ENCODE assay signal across 8 cellular contexts in genomic region chr10:73244866-73245477, GRCh38. TPM values are rescaled to one million over a fixed set of nuclear protein-coding genes. Genes with fewer than 3 reads are reported as not detected.
DNase-seq lines count a peak whose midpoint lies in the region; ATAC-seq and TF ChIP-seq lines count a peak whose summit lies in the region.

No MANE protein-coding gene starts in this region.

- H3K36me3 Mint-ChIP-seq in WTC11, result peaks cover 65% of the 10 kb centered on the region

- H3K9me3 ChIP-seq in BE2C (no peaks in the 10 kb centered on the region), iPS-15b (ENCODE audit: control insufficient read depth, insufficient read depth, low read length) (no peaks in the 10 kb centered on the region)

- H3K36me3 ChIP-seq in BE2C, result peaks cover 40% of the 10 kb centered on the region
- peaks cover 4% of the 10 kb centered on the region for H3K36me3 ChIP-seq in iPS-15b (ENCODE audit: control insufficient read depth, insufficient read depth, low read length)

- no peaks in the 10 kb centered on the region for H3K27me3 Mint-ChIP-seq in WTC11 (ENCODE audit: low read depth)

- POLR2A ChIA-PET in WTC11 (lab: Charles Lee), result interaction anchor here (0.6 kb wide), 1 partner anchor 924 kb away, joined by 4 read pairs; no protein-coding TSS in a partner anchor

- peak overlapping the region; percentile 94 for H3K4me3 Mint-ChIP-seq in WTC11

- H3K27ac ChIP-seq in HL-60 (replicated peaks) (peak overlapping the region; percentile 27), coronary artery (no peak overlapping the region)

- peak overlapping the region; percentile 74 for H3K27ac Mint-ChIP-seq in WTC11

- DNase-seq in BE2C, result no peak
- no peak for DNase-seq in HL-60 (ENCODE audit: low read depth in 1 of 2, low spot score in 1 of 2)
- DNase-seq in WTC11 (ENCODE audit: low spot score), result no peak
- DNase-seq in coronary artery (ENCODE audit: low spot score), result no peak
- no peak for DNase-seq in AG20443 (ENCODE audit: low spot score)
- DNase-seq in GM03348 (ENCODE audit: low spot score), result no peak

- ATAC-seq in WTC11 (no peak), GM21390 (IDR thresholded peaks at IDR 0.05; ENCODE audit: unreplicated experiment) (no peak)

- CTCF ChIA-PET in WTC11 (lab: Charles Lee), result no interaction called here

- H3K27me3 ChIP-seq in BE2C (no peaks in the 10 kb centered on the region), HL-60 (ENCODE audit: insufficient read depth, poor library complexity, severe bottlenecking) (no peaks in the 10 kb centered on the region), iPS-15b (ENCODE audit: control insufficient read depth, insufficient read depth, low read length) (no peaks in the 10 kb centered on the region)

- no peak overlapping the region for H3K9ac ChIP-seq in iPS-15b (ENCODE audit: low read depth, low read length)

- H3K4me1 ChIP-seq in BE2C (no peaks in the 10 kb centered on the region; the same call in 1 of the 2 replicates), iPS-15b (ENCODE audit: control insufficient read depth, insufficient read depth, low read length) (peaks cover 10% of the 10 kb centered on the region)

- TF ChIP-seq CTCF in BE2C (IDR thresholded peaks at IDR 0.05; ENCODE audit: low read depth, low read length) (no peak), HL-60 (IDR thresholded peaks at IDR 0.05; ENCODE audit: insufficient read depth, low read length) (no peak), WTC11 (IDR thresholded peaks at IDR 0.05) (no peak), coronary artery (IDR thresholded peaks at IDR 0.05) (no peak)

- peak overlapping the region; percentile 91 for H3K4me3 ChIP-seq in BE2C (ENCODE audit: low read depth, low read length)
- H3K4me3 ChIP-seq in HL-60 (replicated peaks; ENCODE audit: insufficient read depth, low read length), result peak overlapping the region; percentile 81
- peak overlapping the region; percentile 4 for H3K4me3 ChIP-seq in iPS-15b (ENCODE audit: low read depth, low read length)
- no peak overlapping the region for H3K4me3 ChIP-seq in coronary artery

- no peaks in the 10 kb centered on the region for H3K9me3 Mint-ChIP-seq in WTC11

- peaks cover 27% of the 10 kb centered on the region for H3K4me1 Mint-ChIP-seq in WTC11

TF ChIP-seq in WTC11, 78 proteins besides CTCF, POLR2A, EP300 and RAD21:
- TF ChIP-seq FOXP1 (CRISPR knock-in tag; IDR thresholded peaks at IDR 0.05; ENCODE audit: borderline replicate concordance) (no peak), E2F5 (CRISPR knock-in tag; IDR thresholded peaks at IDR 0.05) (no peak), CREM (CRISPR knock-in tag; IDR thresholded peaks at IDR 0.05) (no peak), TEAD1 (CRISPR knock-in tag; IDR thresholded peaks at IDR 0.05) (no peak), PRDM15 (CRISPR knock-in tag; IDR thresholded peaks at IDR 0.05) (no peak), ARID4B (CRISPR knock-in tag; IDR thresholded peaks at IDR 0.05; ENCODE audit: borderline replicate concordance) (no peak), NFYB (CRISPR knock-in tag; conservative IDR thresholded peaks at IDR 0.05; ENCODE audit: low read depth) (no peak), NR2C2 (CRISPR knock-in tag; IDR thresholded peaks at IDR 0.05) (no peak), IRF2 (CRISPR knock-in tag; IDR thresholded peaks at IDR 0.05; ENCODE audit: borderline replicate concordance, low read depth) (no peak), TEAD4 (CRISPR knock-in tag; IDR thresholded peaks at IDR 0.05) (no peak), ZNF423 (CRISPR knock-in tag; IDR thresholded peaks at IDR 0.05) (no peak), ZNF263 (CRISPR knock-in tag; IDR thresholded peaks at IDR 0.05; ENCODE audit: low read depth) (no peak), NR1H2 (CRISPR knock-in tag; IDR thresholded peaks at IDR 0.05) (no peak)
- TF ChIP-seq, protein P1, sequence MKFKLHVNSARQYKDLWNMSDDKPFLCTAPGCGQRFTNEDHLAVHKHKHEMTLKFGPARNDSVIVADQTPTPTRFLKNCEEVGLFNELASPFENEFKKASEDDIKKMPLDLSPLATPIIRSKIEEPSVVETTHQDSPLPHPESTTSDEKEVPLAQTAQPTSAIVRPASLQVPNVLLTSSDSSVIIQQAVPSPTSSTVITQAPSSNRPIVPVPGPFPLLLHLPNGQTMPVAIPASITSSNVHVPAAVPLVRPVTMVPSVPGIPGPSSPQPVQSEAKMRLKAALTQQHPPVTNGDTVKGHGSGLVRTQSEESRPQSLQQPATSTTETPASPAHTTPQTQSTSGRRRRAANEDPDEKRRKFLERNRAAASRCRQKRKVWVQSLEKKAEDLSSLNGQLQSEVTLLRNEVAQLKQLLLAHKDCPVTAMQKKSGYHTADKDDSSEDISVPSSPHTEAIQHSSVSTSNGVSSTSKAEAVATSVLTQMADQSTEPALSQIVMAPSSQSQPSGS (CRISPR knock-in tag; IDR thresholded peaks at IDR 0.05; ENCODE audit: borderline replicate concordance, low read depth), result no peak
- TF ChIP-seq, protein P2, sequence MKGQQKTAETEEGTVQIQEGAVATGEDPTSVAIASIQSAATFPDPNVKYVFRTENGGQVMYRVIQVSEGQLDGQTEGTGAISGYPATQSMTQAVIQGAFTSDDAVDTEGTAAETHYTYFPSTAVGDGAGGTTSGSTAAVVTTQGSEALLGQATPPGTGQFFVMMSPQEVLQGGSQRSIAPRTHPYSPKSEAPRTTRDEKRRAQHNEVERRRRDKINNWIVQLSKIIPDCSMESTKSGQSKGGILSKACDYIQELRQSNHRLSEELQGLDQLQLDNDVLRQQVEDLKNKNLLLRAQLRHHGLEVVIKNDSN (CRISPR knock-in tag; IDR thresholded peaks at IDR 0.05), result no peak

RNA-seq across cellular contexts. Expression of gene DNAJC9, which starts 2.1 kb away (rescaled TPM):
- 48.5 TPM for polyA plus RNA-seq in BE2C (2012; ENCODE audit: insufficient read depth, insufficient read length, low read depth)
- total RNA-seq in WTC11 (2021), result 30.3 to 32.4 TPM (median 30.8 TPM) in 3 replicates

RNA-seq across cellular contexts. Expression of gene MRPS16, which starts 7.5 kb away (rescaled TPM):
- polyA plus RNA-seq in BE2C (2012; ENCODE audit: insufficient read depth, insufficient read length, low read depth), result 113 TPM
- 130 to 157 TPM (median 136 TPM) in 3 replicates for total RNA-seq in WTC11 (2021)
